ENCODE assay signal across 28 cellular contexts in the genomic region with DNA sequence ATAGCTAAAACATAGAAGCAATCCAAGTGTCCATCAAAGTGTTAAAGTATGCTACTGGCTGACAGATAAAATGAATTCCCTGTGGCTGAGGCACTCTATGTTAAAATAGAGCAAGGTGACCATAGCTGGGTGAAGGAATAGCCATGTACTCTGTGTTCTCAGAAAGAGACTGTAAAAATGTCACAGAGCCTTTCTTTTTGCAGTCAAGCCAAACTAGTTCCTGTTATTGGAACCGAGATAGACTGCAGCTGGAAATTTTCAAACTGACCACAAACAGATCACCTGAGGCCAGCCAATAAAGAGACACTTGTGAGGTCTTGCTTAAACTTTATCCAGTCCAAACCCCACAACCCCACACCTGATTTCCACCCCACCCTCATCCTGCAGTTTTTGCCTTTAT.
DNase-seq lines count a peak whose midpoint lies in the region; ATAC-seq and TF ChIP-seq lines count a peak whose summit lies in the region.
"Had no signal": no experiment of that assay in that cellular context is flagged by ENCODE, and none has a peak within 500 bp of the region (broad histone marks: within the 10 kb centered on the region; RNA-seq: fewer than 3 reads in every experiment).

No MANE protein-coding gene starts in this region.

- H3K9ac ChIP-seq in fibroblast of lung (ENCODE audit: insufficient read depth, low read length): no peak overlapping the region
- no peak overlapping the region for H3K9ac ChIP-seq in mesenchymal stem cell (ENCODE audit: low read length)
- H3K9ac ChIP-seq: parathyroid adenoma had no signal

- H3K4me2 ChIP-seq in fibroblast of lung (ENCODE audit: extremely low read depth, insufficient read depth, low read length) (no peak overlapping the region), mesenchymal stem cell (ENCODE audit: low read length, poor library complexity, severe bottlenecking) (no peak overlapping the region), OCI-LY7 (ENCODE audit: low read length) (no peak overlapping the region)
- H3K4me2 ChIP-seq: PC-9, smooth muscle cell had no signal

- H4K8ac ChIP-seq in mesenchymal stem cell (ENCODE audit: low read length): no peak overlapping the region

- peak overlapping the region in 1 of 2 experiments; percentile 28 for H3K4ac ChIP-seq in mesenchymal stem cell (ENCODE audit: low read depth in 1 of 2, low read length in 2 of 2)

- TF ChIP-seq CTCF in fibroblast of lung (conservative IDR thresholded peaks at IDR 0.05 in 1 of 2, IDR thresholded peaks at IDR 0.05 in 1 of 2; ENCODE audit: low read depth in 1 of 2, low read length in 2 of 2) (no peak), gastrocnemius medialis (IDR thresholded peaks at IDR 0.05 in 4 of 5, conservative IDR thresholded peaks at IDR 0.05 in 1 of 5) (no peak), GM10266 (IDR thresholded peaks at IDR 0.05; ENCODE audit: control insufficient read depth, insufficient read depth, low read depth, missing control alignments) (no peak), OCI-LY7 (conservative IDR thresholded peaks at IDR 0.05; ENCODE audit: low read length) (no peak)

- DNase-seq in SKM-1 treated with dmso at 0.1 percent for 144 hours (lab: John Stamatoyannopoulos, UW; ENCODE audit: unreplicated experiment) (peak; percentile 27), SKM-1 (lab: John Stamatoyannopoulos, UW; ENCODE audit: unreplicated experiment) (no peak), MV-4-11 (lab: John Stamatoyannopoulos, UW) (peak; percentile 35), fibroblast of lung (ENCODE audit: low read depth in 2 of 2) (peak in 1 of 2 donors; percentile 19), gastrocnemius medialis (no peak), mesenchymal stem cell (no peak), GM10266 (ENCODE audit: extremely low spot score) (no peak), OCI-LY7 (ENCODE audit: low spot score) (no peak)
- DNase-seq: 8988T; activated B cell treated with CpG ODN at 0.5 μM for 24 hours; activated CD4-positive, alpha-beta memory T cell treated with anti-CD3 and anti-CD28 coated beads, Interleukin-2, amount 10 ng/mL, durations not matched to agents 7 days and 5 days; activated gamma-delta T cell; activated T-cell treated with anti-CD3 and anti-CD28 coated beads for 4 hours; cortex of kidney; DMS79 treated with DMSO at 0.1 percent for 48 hours; foreskin keratinocyte; GOT3; mesendoderm; naive thymus-derived CD4-positive, alpha-beta T cell; NCI-H146; NCI-H2171 treated with DMSO at 0.1 percent for 48 hours; NCI-H526 treated with DMSO at 0.1 percent for 48 hours; PC-9; stimulated activated CD4-positive, alpha-beta T cell treated with anti-CD3 and anti-CD28 coated beads, Interleukin-4, amount 100 ng/mL, for 1 hour; upper lobe of left lung had no signal

- H4K91ac ChIP-seq in mesenchymal stem cell (ENCODE audit: low read length): no peak overlapping the region

- no peaks in the 10 kb centered on the region for H3K79me1 ChIP-seq in mesenchymal stem cell (replicated peaks; ENCODE audit: low read length, poor library complexity, severe bottlenecking)

- no peaks in the 10 kb centered on the region for H3K9me2 ChIP-seq in OCI-LY7 (ENCODE audit: insufficient read depth, low read length)

- H3K36me3 ChIP-seq in fibroblast of lung (ENCODE audit: control insufficient read depth, insufficient read depth, low read length): no peaks in the 10 kb centered on the region
- no peaks in the 10 kb centered on the region for H3K36me3 ChIP-seq in gastrocnemius medialis
- H3K36me3 ChIP-seq in mesenchymal stem cell (ENCODE audit: control insufficient read depth in 1 of 2, insufficient read depth in 2 of 2, low read depth in 1 of 2, low read length in 2 of 2): no peaks in the 10 kb centered on the region
- H3K36me3 ChIP-seq in OCI-LY7 (ENCODE audit: insufficient read depth, low read length): no peaks in the 10 kb centered on the region
- H3K36me3 ChIP-seq: upper lobe of left lung had no signal

- POLR2A ChIA-PET in OCI-LY7 (lab: Charles Lee): no interaction called here

- no TSS peak for BruUV-seq in OCI-LY7 (replicated peaks; lab: Mats Ljungman, UMichigan)

- ATAC-seq in gastrocnemius medialis: no peak
- ATAC-seq: foreskin keratinocyte; naive thymus-derived CD4-positive, alpha-beta T cell had no signal

- intact Hi-C loops in gastrocnemius medialis (cut with DNase I; ENCODE audit: low total_unique reads) (no loop called here), OCI-LY7 (cut with micrococcal nuclease; ENCODE audit: unreplicated experiment) (no loop called here)

- in situ Hi-C loops in gastrocnemius medialis (cut with MboI; ENCODE audit: low sequenced_read_pairs in 4 of 4): no loop called here

- WGBS in mesenchymal stem cell: 20% methylated on average over 1 of the region's 1 CpG

- TF ChIP-seq POLR2A in gastrocnemius medialis (IDR thresholded peaks at IDR 0.05): no peak

- no peaks in the 10 kb centered on the region for H4K20me1 ChIP-seq in fibroblast of lung (ENCODE audit: control insufficient read depth, extremely low read depth, insufficient read depth, low read length)
- no peaks in the 10 kb centered on the region for H4K20me1 ChIP-seq in OCI-LY7 (ENCODE audit: insufficient read depth, low read length)

- H3K23ac ChIP-seq in mesenchymal stem cell (ENCODE audit: low read length in 2 of 2): no peak overlapping the region

- H2AFZ ChIP-seq in fibroblast of lung (ENCODE audit: low read length) (peak overlapping the region; percentile 28), mesenchymal stem cell (ENCODE audit: low read depth, low read length) (no peak overlapping the region), OCI-LY7 (ENCODE audit: low read length) (no peak overlapping the region)
- H2AFZ ChIP-seq: parathyroid adenoma, PC-9 had no signal

- H2BK5ac ChIP-seq in mesenchymal stem cell (ENCODE audit: low read depth, low read length, poor library complexity, severe bottlenecking): no peak overlapping the region

- H3K18ac ChIP-seq in mesenchymal stem cell (ENCODE audit: low read depth in 1 of 2, low read length in 2 of 2): no peak overlapping the region

- no peak overlapping the region for H3K4me3 ChIP-seq in fibroblast of lung (replicated peaks in 1 of 4; ENCODE audit: control extremely low read depth in 1 of 4, insufficient read depth in 1 of 4, low read depth in 3 of 4, low read length in 4 of 4)
- H3K4me3 ChIP-seq in gastrocnemius medialis: no peak overlapping the region
- no peak overlapping the region for H3K4me3 ChIP-seq in mesenchymal stem cell (ENCODE audit: insufficient read depth in 1 of 2, low read depth in 1 of 2, low read length in 2 of 2)
- no peak overlapping the region for H3K4me3 ChIP-seq in OCI-LY7 (ENCODE audit: low read depth, low read length, poor library complexity, severe bottlenecking)
- H3K4me3 ChIP-seq: PC-9, SJSA1, smooth muscle cell, upper lobe of left lung had no signal

- no peaks in the 10 kb centered on the region for H3K9me3 ChIP-seq in fibroblast of lung (ENCODE audit: control insufficient read depth, insufficient read depth, low read depth, low read length)
- H3K9me3 ChIP-seq in gastrocnemius medialis: no peaks in the 10 kb centered on the region
- H3K9me3 ChIP-seq in mesenchymal stem cell (ENCODE audit: control insufficient read depth, low read length): peaks cover 7% of the 10 kb centered on the region
- H3K9me3 ChIP-seq in OCI-LY7 (ENCODE audit: low read length): no peaks in the 10 kb centered on the region
- H3K9me3 ChIP-seq: SJSA1, upper lobe of left lung had no signal

- H3K79me2 ChIP-seq in fibroblast of lung (ENCODE audit: control insufficient read depth, insufficient read depth, low read length) (no peaks in the 10 kb centered on the region), OCI-LY7 (ENCODE audit: insufficient read depth, low read depth, low read length) (no peaks in the 10 kb centered on the region)
- H3K79me2 ChIP-seq: parathyroid adenoma had no signal

- H3K14ac ChIP-seq in mesenchymal stem cell (ENCODE audit: low read length in 2 of 2): peak overlapping the region in 1 of 2 experiments; percentile 15

- H2BK15ac ChIP-seq in mesenchymal stem cell (ENCODE audit: low read depth, poor library complexity, severe bottlenecking): no peak overlapping the region

- H2BK12ac ChIP-seq in mesenchymal stem cell (ENCODE audit: low read length in 2 of 2): no peak overlapping the region

- peaks cover 2% of the 10 kb centered on the region for H3K4me1 ChIP-seq in fibroblast of lung (ENCODE audit: control insufficient read depth, extremely low read depth, insufficient read depth, low read length)
- H3K4me1 ChIP-seq in gastrocnemius medialis: peaks cover 13% of the 10 kb centered on the region in 2 donors
- no peaks in the 10 kb centered on the region for H3K4me1 ChIP-seq in mesenchymal stem cell (ENCODE audit: control insufficient read depth, insufficient read depth, low read depth, low read length)
- peaks cover 6% of the 10 kb centered on the region for H3K4me1 ChIP-seq in OCI-LY7 (ENCODE audit: insufficient read depth, low read length, poor library complexity, severe bottlenecking)
- H3K4me1 ChIP-seq: parathyroid adenoma had no signal

- CTCF ChIA-PET in OCI-LY7 (lab: Charles Lee; ENCODE audit: unreplicated experiment): no interaction called here

- H2BK120ac ChIP-seq in mesenchymal stem cell (ENCODE audit: low read depth, low read length): no peak overlapping the region

- H3K27ac ChIP-seq in fibroblast of lung (ENCODE audit: insufficient read depth, low read length) (no peak overlapping the region), gastrocnemius medialis (peak overlapping the region in 3 of 4 donors; percentile 27 to 44 (median 42)), mesenchymal stem cell (ENCODE audit: low read length, poor library complexity, severe bottlenecking) (no peak overlapping the region), OCI-LY7 (ENCODE audit: low read depth, low read length, poor library complexity, severe bottlenecking) (no peak overlapping the region)
- H3K27ac ChIP-seq: foreskin keratinocyte, parathyroid adenoma, PC-9, SJSA1, upper lobe of left lung had no signal

- H3K27me3 ChIP-seq in fibroblast of lung (ENCODE audit: control insufficient read depth, insufficient read depth, low read length) (no peaks in the 10 kb centered on the region), gastrocnemius medialis (no peaks in the 10 kb centered on the region), mesenchymal stem cell (ENCODE audit: control insufficient read depth in 1 of 2, insufficient read depth in 1 of 2, low read length in 2 of 2) (no peaks in the 10 kb centered on the region)
- H3K27me3 ChIP-seq: foreskin keratinocyte, SJSA1, upper lobe of left lung had no signal

- no peak overlapping the region for H2AK5ac ChIP-seq in mesenchymal stem cell (ENCODE audit: low read length, severe bottlenecking)

Comparison
In these comparisons a context has a peak if more than half of its experiments do, and no peak if none do; other contexts are left out.
1. DNase-seq: peak in SKM-1 treated with dmso at 0.1 percent for 144 hours (single experiment) and MV-4-11 (single experiment); none in SKM-1 (single experiment), gastrocnemius medialis (0 of 2), mesenchymal stem cell (single experiment), GM10266 (single experiment) and OCI-LY7 (single experiment).
2. H3K27ac ChIP-seq: peak in gastrocnemius medialis (3 of 4); none in fibroblast of lung (single experiment), mesenchymal stem cell (single experiment) and OCI-LY7 (single experiment).